Comparison of ENCODE assay signal across 7 cellular contexts in genomic region chr3:11059090-11059798, GRCh38.
DNase-seq lines count a peak whose midpoint lies in the region; ATAC-seq and TF ChIP-seq lines count a peak whose summit lies in the region.

No MANE protein-coding gene starts in this region.

- no peaks in the 10 kb centered on the region for H3K36me3 ChIP-seq in SJSA1

- peaks cover 14% of the 10 kb centered on the region for H3K27me3 ChIP-seq in SJSA1 (replicated peaks)

- H3K9me3 ChIP-seq in SJSA1 (replicated peaks), result no peaks in the 10 kb centered on the region

- in situ Hi-C loops in KBM-7 (cut with MboI; ENCODE audit: low pct_unique_long_range_greater_than_20kb, low sequenced_read_pairs), result loop anchor here (25.0 kb wide), 1 partner anchor 297 kb away; no protein-coding TSS in a partner anchor

- H3K4me1 ChIP-seq in SJSA1 (replicated peaks), result peaks cover 10% of the 10 kb centered on the region

- peak; percentile 96 for TF ChIP-seq CTCF in cardiac fibroblast (IDR thresholded peaks at IDR 0.05; ENCODE audit: low read depth, low read length)

- ATAC-seq in HG02884 (IDR thresholded peaks at IDR 0.05; ENCODE audit: unreplicated experiment), result no peak

- no peak overlapping the region for H3K4me3 ChIP-seq in SJSA1
- H3K4me3 ChIP-seq in cardiac fibroblast (replicated peaks in 1 of 2; ENCODE audit: low read depth in 2 of 2, low read length in 2 of 2), result no peak overlapping the region

- H3K27ac ChIP-seq in SJSA1, result no peak overlapping the region

- peak; percentile 12 for DNase-seq in GDM1 (lab: John Stamatoyannopoulos, UW)
- DNase-seq in KBM-7, result peak; percentile 69
- DNase-seq in SJSA1 (ENCODE audit: low read depth in 1 of 2, low spot score in 2 of 2), result peak; percentile 59 to 67
- DNase-seq in cardiac fibroblast (ENCODE audit: low read depth in 2 of 2), result peak; percentile 81 to 86
- peak; percentile 79 for DNase-seq in left kidney (ENCODE audit: low read depth, low spot score)
- DNase-seq in stimulated activated CD8-positive, alpha-beta memory T cell treated with anti-CD3 and anti-CD28 coated beads, Interleukin-4, amount 100 ng/mL, for 48 hours, result peak; percentile 62

Comparison
In these comparisons a context has a peak if more than half of its experiments do, and no peak if none do; other contexts are left out.
1. DNase-seq: peak in every context shown above with its lines; median percentile 84 in cardiac fibroblast; 79 in left kidney; 69 in KBM-7; 63 in SJSA1; 62 in stimulated activated CD8-positive, alpha-beta memory T cell treated with anti-CD3 and anti-CD28 coated beads, Interleukin-4, amount 100 ng/mL, for 48 hours; 12 in GDM1.